In the genomic region with DNA sequence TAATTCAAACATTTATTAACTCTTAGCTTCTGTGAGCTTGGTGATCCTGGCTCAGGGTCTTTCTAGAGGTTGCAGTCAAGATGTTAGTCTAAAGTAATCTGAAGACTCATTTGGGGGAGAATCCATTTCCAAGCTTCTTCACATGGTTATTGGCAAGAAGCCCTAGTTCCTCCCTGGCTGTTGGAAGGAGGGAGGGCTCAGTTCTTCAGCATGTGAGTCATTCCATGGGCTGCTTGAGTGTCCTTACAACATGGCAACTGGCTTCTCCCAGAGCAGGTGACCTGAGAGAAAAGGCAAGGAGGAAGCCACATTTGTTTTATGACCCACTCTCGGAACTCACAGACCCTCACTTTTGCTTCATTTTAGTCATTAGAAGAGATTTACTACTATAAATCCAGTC, we compare ENCODE assay signal across 19 cellular contexts. TPM values are rescaled to one million over a fixed set of nuclear protein-coding genes. Genes with fewer than 3 reads are reported as not detected.
DNase-seq lines count a peak whose midpoint lies in the region; TF ChIP-seq lines count a peak whose summit lies in the region.
"Had no signal": no experiment of that assay in that cellular context is flagged by ENCODE, and none has a peak within 500 bp of the region (broad histone marks: within the 10 kb centered on the region; RNA-seq: fewer than 3 reads in every experiment).

No MANE protein-coding gene starts in this region.

- H3K27ac ChIP-seq in A673 (ENCODE audit: low read depth, low read length, poor library complexity, severe bottlenecking) (no peak overlapping the region), tibial artery (no peak overlapping the region), ascending aorta (no peak overlapping the region)
- H3K27ac ChIP-seq: cardiac muscle cell, heart left ventricle, prostate gland, uterus had no signal

- intact Hi-C loops in A673 (cut with micrococcal nuclease; ENCODE audit: unreplicated experiment): no loop called here
- intact Hi-C loops in tibial artery (cut with DNase I; ENCODE audit: low total_unique reads): no loop called here
- intact Hi-C loops in ascending aorta (cut with DNase I): no loop called here

- H3K4me3 ChIP-seq in A673 (ENCODE audit: low read depth, low read length, poor library complexity, severe bottlenecking): no peak overlapping the region
- H3K4me3 ChIP-seq in fibroblast of villous mesenchyme (ENCODE audit: low read depth, low read length): no peak overlapping the region
- H3K4me3 ChIP-seq in tibial artery: no peak overlapping the region
- H3K4me3 ChIP-seq in ascending aorta: no peak overlapping the region
- H3K4me3 ChIP-seq: cardiac muscle cell, heart left ventricle, prostate gland, uterus had no signal

- POLR2A ChIA-PET in A673 (lab: Charles Lee; ENCODE audit: low non-redundant PET): no interaction called here

- no peaks in the 10 kb centered on the region; the same call in 1 of the 2 replicates for H3K27me3 Mint-ChIP-seq in HFFc6 (ENCODE audit: insufficient read depth)
- H3K27me3 Mint-ChIP-seq: activated CD4-positive, alpha-beta T cell treated with anti-CD3 and anti-CD28 coated beads for 36 hours; IgD-negative memory B cell; stimulated activated naive CD8-positive, alpha-beta T cell treated with anti-CD3 and anti-CD28 coated beads, Interleukin-15, Interleukin-2, amounts not matched to agents 100 ng/mL and 50 ng/mL, for 24 hours had no signal

- H3K9me3 ChIP-seq in A673 (ENCODE audit: low read depth, low read length, poor library complexity, severe bottlenecking) (no peaks in the 10 kb centered on the region), tibial artery (no peaks in the 10 kb centered on the region), ascending aorta (no peaks in the 10 kb centered on the region)
- H3K9me3 ChIP-seq: heart left ventricle, prostate gland, uterus had no signal

- H3K4me1 ChIP-seq in A673 (ENCODE audit: insufficient read depth, low read length, poor library complexity, severe bottlenecking) (no peaks in the 10 kb centered on the region), tibial artery (no peaks in the 10 kb centered on the region), ascending aorta (no peaks in the 10 kb centered on the region)
- H3K4me1 ChIP-seq: heart left ventricle, prostate gland, uterus had no signal

- no TSS peak for BruUV-seq in A673 (replicated peaks; lab: Mats Ljungman, UMichigan)

- CTCF ChIA-PET in A673 (lab: Charles Lee): interaction anchor here (0.7 kb wide), 1 partner anchor 31 kb away, joined by 4 read pairs; no protein-coding TSS in a partner anchor

- H3K36me3 ChIP-seq in A673 (ENCODE audit: insufficient read depth, low read length, poor library complexity, severe bottlenecking) (no peaks in the 10 kb centered on the region), tibial artery (peaks cover 13 to 34% (median 29%) of the 10 kb centered on the region in 3 donors), ascending aorta (peaks cover 9 to 22% of the 10 kb centered on the region in 2 donors)
- H3K36me3 ChIP-seq: cardiac muscle cell, prostate gland, uterus had no signal

- H3K36me3 Mint-ChIP-seq in HFFc6 (ENCODE audit: low read depth): peaks cover 30% of the 10 kb centered on the region

- H3K4me1 Mint-ChIP-seq in HFFc6 (ENCODE audit: low read depth): peaks cover 11% of the 10 kb centered on the region
- H3K4me1 Mint-ChIP-seq: activated CD4-positive, alpha-beta T cell treated with anti-CD3 and anti-CD28 coated beads for 36 hours; endodermal cell had no signal

- TF ChIP-seq CTCF in A673 (conservative IDR thresholded peaks at IDR 0.05; ENCODE audit: low read depth, low read length): no peak
- TF ChIP-seq CTCF in HFFc6 (IDR thresholded peaks at IDR 0.05): no peak
- TF ChIP-seq CTCF in fibroblast of villous mesenchyme (IDR thresholded peaks at IDR 0.05; ENCODE audit: insufficient read depth, low read depth, low read length): no peak
- no peak for TF ChIP-seq CTCF in tibial artery (IDR thresholded peaks at IDR 0.05)
- no peak for TF ChIP-seq CTCF in GM13977 (IDR thresholded peaks at IDR 0.05; ENCODE audit: extremely low read depth, insufficient read depth, missing control alignments)
- TF ChIP-seq CTCF in ascending aorta (IDR thresholded peaks at IDR 0.05): no peak

- H3K4me3 Mint-ChIP-seq in HFFc6: no peak overlapping the region
- H3K4me3 Mint-ChIP-seq: activated CD4-positive, alpha-beta T cell treated with anti-CD3 and anti-CD28 coated beads for 36 hours; activated naive CD4-positive, alpha-beta T cell treated with anti-CD3 and anti-CD28 coated beads for 36 hours; CD8-positive, alpha-beta memory T cell; endodermal cell; IgD-negative memory B cell; stimulated activated naive CD8-positive, alpha-beta T cell treated with anti-CD3 and anti-CD28 coated beads, Interleukin-15, Interleukin-2, amounts not matched to agents 100 ng/mL and 50 ng/mL, for 24 hours had no signal

- DNase-seq in A673 (ENCODE audit: low spot score) (peak; percentile 13), HFFc6 (peak; percentile 37), amniotic epithelial cell (ENCODE audit: low read depth) (peak; percentile 79), fibroblast of villous mesenchyme (ENCODE audit: low read depth) (peak; percentile 30), tibial artery (no peak), H4 (ENCODE audit: low spot score) (no peak), GM13977 (ENCODE audit: low spot score) (no peak), ascending aorta (ENCODE audit: low spot score in 2 of 2) (no peak)
- DNase-seq: activated CD4-positive, alpha-beta T cell treated with anti-CD3 and anti-CD28 coated beads for 36 hours; activated naive CD4-positive, alpha-beta T cell treated with anti-CD3 and anti-CD28 coated beads for 36 hours; CD8-positive, alpha-beta memory T cell; endodermal cell; heart left ventricle; SIG-M5; uterus had no signal

- H3K27me3 ChIP-seq in A673 (replicated peaks; ENCODE audit: insufficient read depth, low read depth, low read length, poor library complexity) (no peaks in the 10 kb centered on the region), tibial artery (no peaks in the 10 kb centered on the region), ascending aorta (no peaks in the 10 kb centered on the region)
- H3K27me3 ChIP-seq: cardiac muscle cell, heart left ventricle, uterus had no signal

- in situ Hi-C loops in GM13977 (cut with MboI; ENCODE audit: low pct_unique_long_range_greater_than_20kb, low sequenced_read_pairs, unreplicated experiment): no loop called here

- peaks cover 7% of the 10 kb centered on the region; the same call in 1 of the 2 replicates for H3K9me3 Mint-ChIP-seq in HFFc6
- H3K9me3 Mint-ChIP-seq: activated naive CD4-positive, alpha-beta T cell treated with anti-CD3 and anti-CD28 coated beads for 36 hours; CD8-positive, alpha-beta memory T cell; endodermal cell; IgD-negative memory B cell; stimulated activated naive CD8-positive, alpha-beta T cell treated with anti-CD3 and anti-CD28 coated beads, Interleukin-15, Interleukin-2, amounts not matched to agents 100 ng/mL and 50 ng/mL, for 24 hours had no signal

- H3K27ac Mint-ChIP-seq in HFFc6: no peak overlapping the region
- H3K27ac Mint-ChIP-seq: activated CD4-positive, alpha-beta T cell treated with anti-CD3 and anti-CD28 coated beads for 36 hours; activated naive CD4-positive, alpha-beta T cell treated with anti-CD3 and anti-CD28 coated beads for 36 hours; endodermal cell; IgD-negative memory B cell; stimulated activated naive CD8-positive, alpha-beta T cell treated with anti-CD3 and anti-CD28 coated beads, Interleukin-15, Interleukin-2, amounts not matched to agents 100 ng/mL and 50 ng/mL, for 24 hours had no signal

RNA-seq across cellular contexts. Expression of a gene that starts 10.6 kb away (rescaled TPM):
- total RNA-seq in A673 (2021) (6.0 and 7.1 TPM in 2 replicates), fibroblast of villous mesenchyme (4.2 and 13.0 TPM in 2 replicates), ascending aorta (7.2 TPM)
- 10 to 100 TPM; 13.5 to 23.0 (median 20.7) TPM for total RNA-seq in HFFc6 (2021; fragmentation: NEBNext Ultra II Directional; extraction: Animal tissue kit (Norgen Biotek cat#: 25700))
- 15.0 and 19.3 TPM in 2 replicates for total RNA-seq in H4 (2014; rRNA removed; shearing (Covaris generic))

Comparison
In these comparisons a context has a peak if more than half of its experiments do, and no peak if none do; other contexts are left out.
1. DNase-seq: peak in A673 (single experiment), HFFc6 (single experiment), amniotic epithelial cell (single experiment) and fibroblast of villous mesenchyme (single experiment); none in tibial artery (0 of 2), H4 (single experiment), GM13977 (single experiment) and ascending aorta (0 of 2).